9 cellular contexts compared by ENCODE assay signal in genomic region chr21:35697321-35697808, GRCh38.
DNase-seq lines count a peak whose midpoint lies in the region; ATAC-seq, FAIRE-seq and TF ChIP-seq lines count a peak whose summit lies in the region.
"Had no signal": no experiment of that assay in that cellular context is flagged by ENCODE, and none has a peak within 500 bp of the region (broad histone marks: within the 10 kb centered on the region; RNA-seq: fewer than 3 reads in every experiment).

No MANE protein-coding gene starts in this region.

- H3K4me1 Mint-ChIP-seq in effector memory CD8-positive, alpha-beta T cell (ENCODE audit: low read depth in 2 of 2) = no peaks in the 10 kb centered on the region
- H3K4me1 Mint-ChIP-seq in activated T-helper 1 cell treated with anti-CD3 and anti-CD28 coated beads, Interleukin-12 subunit alpha, Interleukin-12 subunit beta, Interleukin-2, Interleukin-4 antibody, amounts not matched to agents 30 ng/mL and 10 ng/mL and 1 ng/mL, durations not matched to agents 14 hours and 24 hours and 36 hours (ENCODE audit: low read depth) = no peaks in the 10 kb centered on the region

- FAIRE-seq in urothelium cell line (lab: Jason Lieb, UNC) = no peak

- in situ Hi-C loops in GM13976 (cut with MboI; ENCODE audit: low sequenced_read_pairs, unreplicated experiment) = no loop called here

- no peak overlapping the region for H3K27ac Mint-ChIP-seq in effector memory CD8-positive, alpha-beta T cell
- H3K27ac Mint-ChIP-seq in activated T-helper 1 cell treated with anti-CD3 and anti-CD28 coated beads, Interleukin-12 subunit alpha, Interleukin-12 subunit beta, Interleukin-2, Interleukin-4 antibody, amounts not matched to agents 30 ng/mL and 10 ng/mL and 1 ng/mL, durations not matched to agents 14 hours and 24 hours and 36 hours = no peak overlapping the region
- H3K27ac Mint-ChIP-seq: CD4-positive, alpha-beta T cell had no signal

- H3K4me3 Mint-ChIP-seq in effector memory CD8-positive, alpha-beta T cell = no peak overlapping the region
- no peak overlapping the region for H3K4me3 Mint-ChIP-seq in activated T-helper 1 cell treated with anti-CD3 and anti-CD28 coated beads, Interleukin-12 subunit alpha, Interleukin-12 subunit beta, Interleukin-2, Interleukin-4 antibody, amounts not matched to agents 30 ng/mL and 10 ng/mL and 1 ng/mL, durations not matched to agents 14 hours and 24 hours and 36 hours
- H3K4me3 Mint-ChIP-seq: CD4-positive, alpha-beta T cell had no signal

- H3K36me3 Mint-ChIP-seq in effector memory CD8-positive, alpha-beta T cell (ENCODE audit: insufficient read depth) = no peaks in the 10 kb centered on the region
- H3K36me3 Mint-ChIP-seq in activated T-helper 1 cell treated with anti-CD3 and anti-CD28 coated beads, Interleukin-12 subunit alpha, Interleukin-12 subunit beta, Interleukin-2, Interleukin-4 antibody, amounts not matched to agents 30 ng/mL and 10 ng/mL and 1 ng/mL, durations not matched to agents 14 hours and 24 hours and 36 hours (ENCODE audit: low read depth) = no peaks in the 10 kb centered on the region

- TF ChIP-seq CTCF in GM13976 (IDR thresholded peaks at IDR 0.05; ENCODE audit: borderline replicate concordance, control extremely low read depth, extremely low read depth, insufficient read depth, missing control alignments) = no peak

- intact Hi-C loops in Right ventricle myocardium inferior (cut with DNase I) = no loop called here
- intact Hi-C loops in cardiac septum (cut with DNase I) = no loop called here
- intact Hi-C loops in activated T-helper 1 cell treated with anti-CD3 and anti-CD28 coated beads, Interleukin-12 subunit alpha, Interleukin-12 subunit beta, Interleukin-2, Interleukin-4 antibody, amounts not matched to agents 30 ng/mL and 10 ng/mL and 1 ng/mL, durations not matched to agents 14 hours and 24 hours and 36 hours (cut with micrococcal nuclease) = no loop called here

- peaks cover 36 to 37% of the 10 kb centered on the region in 2 donors for H3K27me3 Mint-ChIP-seq in effector memory CD8-positive, alpha-beta T cell
- H3K27me3 Mint-ChIP-seq in activated T-helper 1 cell treated with anti-CD3 and anti-CD28 coated beads, Interleukin-12 subunit alpha, Interleukin-12 subunit beta, Interleukin-2, Interleukin-4 antibody, amounts not matched to agents 30 ng/mL and 10 ng/mL and 1 ng/mL, durations not matched to agents 14 hours and 24 hours and 36 hours (ENCODE audit: insufficient read depth) = peaks cover 7% of the 10 kb centered on the region

- H3K9me3 Mint-ChIP-seq in effector memory CD8-positive, alpha-beta T cell = no peaks in the 10 kb centered on the region
- no peaks in the 10 kb centered on the region for H3K9me3 Mint-ChIP-seq in activated T-helper 1 cell treated with anti-CD3 and anti-CD28 coated beads, Interleukin-12 subunit alpha, Interleukin-12 subunit beta, Interleukin-2, Interleukin-4 antibody, amounts not matched to agents 30 ng/mL and 10 ng/mL and 1 ng/mL, durations not matched to agents 14 hours and 24 hours and 36 hours
- H3K9me3 Mint-ChIP-seq: CD4-positive, alpha-beta T cell had no signal

- peak; percentile 73 for ATAC-seq in Right ventricle myocardium inferior
- no peak for ATAC-seq in effector memory CD8-positive, alpha-beta T cell (replicated peaks)

- DNase-seq in Right ventricle myocardium inferior (ENCODE audit: missing footprints) = peak; percentile 80
- DNase-seq in cardiac septum (ENCODE audit: low spot score) = no peak
- DNase-seq in SKM-1 (lab: John Stamatoyannopoulos, UW; ENCODE audit: unreplicated experiment) = peak; percentile 25
- DNase-seq in hypothalamus (lab: John Stamatoyannopoulos, UW) = peak in 39 of 51 donors; percentile 2 to 66 (median 28)
- peak; percentile 28 for DNase-seq in urothelium cell line (ENCODE audit: low spot score)
- no peak for DNase-seq in effector memory CD8-positive, alpha-beta T cell
- no peak for DNase-seq in GM13976 (ENCODE audit: low spot score)
- DNase-seq in activated T-helper 1 cell treated with anti-CD3 and anti-CD28 coated beads, Interleukin-12 subunit alpha, Interleukin-12 subunit beta, Interleukin-2, Interleukin-4 antibody, amounts not matched to agents 30 ng/mL and 10 ng/mL and 1 ng/mL, durations not matched to agents 14 hours and 24 hours and 36 hours (ENCODE audit: low spot score) = no peak

Comparison
In these comparisons a context has a peak if more than half of its experiments do, and no peak if none do; other contexts are left out.
1. DNase-seq: peak in Right ventricle myocardium inferior (single experiment), SKM-1 (single experiment), hypothalamus (39 of 51) and urothelium cell line (single experiment); none in cardiac septum (single experiment), effector memory CD8-positive, alpha-beta T cell (0 of 3), GM13976 (single experiment) and activated T-helper 1 cell treated with anti-CD3 and anti-CD28 coated beads, Interleukin-12 subunit alpha, Interleukin-12 subunit beta, Interleukin-2, Interleukin-4 antibody, amounts not matched to agents 30 ng/mL and 10 ng/mL and 1 ng/mL, durations not matched to agents 14 hours and 24 hours and 36 hours (single experiment).